ENCODE assay signal across 27 cellular contexts in the genomic region with DNA sequence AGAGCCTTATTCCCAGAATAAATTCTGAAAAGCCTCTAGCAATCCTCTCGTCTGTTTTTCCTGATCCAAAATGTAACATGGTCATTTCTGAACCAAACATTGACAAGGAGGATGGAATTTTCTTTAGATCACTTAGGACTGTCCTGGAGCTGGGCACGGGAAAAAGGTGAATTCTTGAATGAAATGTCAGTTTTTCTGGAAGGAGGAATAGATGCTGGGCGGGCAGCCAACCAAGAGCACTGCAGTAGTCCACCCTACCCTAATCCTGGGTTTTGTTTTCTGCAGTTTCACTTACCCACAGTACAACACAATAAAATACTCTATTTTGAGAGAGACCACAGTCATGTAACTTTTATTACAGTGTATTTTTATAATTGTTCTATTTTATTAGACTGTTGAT. TPM values are rescaled to one million over a fixed set of nuclear protein-coding genes. Genes with fewer than 3 reads are reported as not detected.
"Had no signal": no experiment of that assay in that cellular context is flagged by ENCODE, and none has a peak within 500 bp of the region (broad histone marks: within the 10 kb centered on the region; RNA-seq: fewer than 3 reads in every experiment).

No MANE protein-coding gene starts in this region.

- H3K4me3 Mint-ChIP-seq: activated naive CD4-positive, alpha-beta T cell treated with anti-CD3 and anti-CD28 coated beads, Interleukin-2, amount 50 U/mL, for 24 hours; brain; effector memory CD8-positive, alpha-beta T cell; neural progenitor cell; stimulated activated naive CD8-positive, alpha-beta T cell treated with anti-CD3 and anti-CD28 coated beads, Interleukin-15, Interleukin-2, amounts not matched to agents 100 ng/mL and 50 ng/mL, for 24 hours; T-helper 1 cell treated with Interleukin-12 subunit alpha and Interleukin-12 subunit beta and Interleukin-4 antibody, amounts not matched to agents 30 μg/mL and 1 μg/mL, for 36 hours; WTC11 had no signal

- H3K9me3 Mint-ChIP-seq: activated naive CD4-positive, alpha-beta T cell treated with anti-CD3 and anti-CD28 coated beads, Interleukin-2, amount 50 U/mL, for 24 hours; brain; effector memory CD8-positive, alpha-beta T cell; naive thymus-derived CD4-positive, alpha-beta T cell; neural progenitor cell; stimulated activated naive CD8-positive, alpha-beta T cell treated with anti-CD3 and anti-CD28 coated beads, Interleukin-15, Interleukin-2, amounts not matched to agents 100 ng/mL and 50 ng/mL, for 24 hours; T-helper 1 cell treated with Interleukin-12 subunit alpha and Interleukin-12 subunit beta and Interleukin-4 antibody, amounts not matched to agents 30 μg/mL and 1 μg/mL, for 36 hours; WTC11 had no signal

- H3K9me3 ChIP-seq: esophagus squamous epithelium, heart left ventricle, lower lobe of right lung, tibial artery had no signal

- DNase-seq: activated gamma-delta T cell treated with Interleukin-2 at 50 U/mL for 16 hours; activated T-cell treated with anti-CD3 and anti-CD28 coated beads, Interleukin-2, amount 50 U/mL, for 1 hour; anterior cingulate cortex; caudate nucleus; dorsolateral prefrontal cortex; effector memory CD8-positive, alpha-beta T cell; esophagus squamous epithelium; heart left ventricle; islet precursor cell; left colon; lower lobe of right lung; naive thymus-derived CD4-positive, alpha-beta T cell; stimulated activated CD4-positive, alpha-beta T cell treated with anti-CD3 and anti-CD28 coated beads, Interleukin-12 subunit alpha, Interleukin-12 subunit beta, amount 100 ng/mL, for 4 hours; stimulated activated CD4-positive, alpha-beta T cell treated with anti-CD3 and anti-CD28 coated beads, Interleukin-1b, Interleukin-23, amount 100 ng/mL, for 48 hours; substantia nigra; T1000; tibial artery had no signal

- H3K4me1 Mint-ChIP-seq: neural progenitor cell, WTC11 had no signal

- H3K27me3 Mint-ChIP-seq: activated naive CD4-positive, alpha-beta T cell treated with anti-CD3 and anti-CD28 coated beads, Interleukin-2, amount 50 U/mL, for 24 hours; brain; effector memory CD8-positive, alpha-beta T cell; naive thymus-derived CD4-positive, alpha-beta T cell; stimulated activated naive CD8-positive, alpha-beta T cell treated with anti-CD3 and anti-CD28 coated beads, Interleukin-15, Interleukin-2, amounts not matched to agents 100 ng/mL and 50 ng/mL, for 24 hours had no signal

- H3K4me3 ChIP-seq: dorsolateral prefrontal cortex, esophagus squamous epithelium, heart left ventricle, lower lobe of right lung, neural progenitor cell, tibial artery had no signal

- ATAC-seq: effector memory CD8-positive, alpha-beta T cell; left colon; lower lobe of right lung; naive thymus-derived CD4-positive, alpha-beta T cell; WTC11 had no signal

- H3K27me3 ChIP-seq: dorsolateral prefrontal cortex, esophagus squamous epithelium, heart left ventricle, neural progenitor cell, tibial artery had no signal

- H3K4me1 ChIP-seq: neural progenitor cell had no signal

- H3K27ac ChIP-seq: esophagus squamous epithelium, lower lobe of right lung, neural progenitor cell, tibial artery had no signal

- H3K36me3 ChIP-seq: lower lobe of right lung, neural progenitor cell had no signal

- H3K27ac Mint-ChIP-seq: activated naive CD4-positive, alpha-beta T cell treated with anti-CD3 and anti-CD28 coated beads, Interleukin-2, amount 50 U/mL, for 24 hours; effector memory CD8-positive, alpha-beta T cell; naive thymus-derived CD4-positive, alpha-beta T cell; neural progenitor cell; progenitor cell of endocrine pancreas; stimulated activated naive CD8-positive, alpha-beta T cell treated with anti-CD3 and anti-CD28 coated beads, Interleukin-15, Interleukin-2, amounts not matched to agents 100 ng/mL and 50 ng/mL, for 24 hours; T-helper 1 cell treated with Interleukin-12 subunit alpha and Interleukin-12 subunit beta and Interleukin-4 antibody, amounts not matched to agents 30 μg/mL and 1 μg/mL, for 36 hours; WTC11 had no signal

- H3K36me3 Mint-ChIP-seq: activated naive CD4-positive, alpha-beta T cell treated with anti-CD3 and anti-CD28 coated beads, Interleukin-2, amount 50 U/mL, for 24 hours; neural progenitor cell; WTC11 had no signal

RNA-seq across cellular contexts. Expression of gene RXFP4, which starts 51.2 kb away (rescaled TPM):
- total RNA-seq: dorsolateral prefrontal cortex; esophagus squamous epithelium; heart left ventricle; lower lobe of right lung; naive thymus-derived CD4-positive, alpha-beta T cell; omental fat pad; progenitor cell of endocrine pancreas; skeletal muscle tissue; urinary bladder; WTC11 had no signal
